Comparison of ENCODE assay signal across 22 cellular contexts in the genomic region with DNA sequence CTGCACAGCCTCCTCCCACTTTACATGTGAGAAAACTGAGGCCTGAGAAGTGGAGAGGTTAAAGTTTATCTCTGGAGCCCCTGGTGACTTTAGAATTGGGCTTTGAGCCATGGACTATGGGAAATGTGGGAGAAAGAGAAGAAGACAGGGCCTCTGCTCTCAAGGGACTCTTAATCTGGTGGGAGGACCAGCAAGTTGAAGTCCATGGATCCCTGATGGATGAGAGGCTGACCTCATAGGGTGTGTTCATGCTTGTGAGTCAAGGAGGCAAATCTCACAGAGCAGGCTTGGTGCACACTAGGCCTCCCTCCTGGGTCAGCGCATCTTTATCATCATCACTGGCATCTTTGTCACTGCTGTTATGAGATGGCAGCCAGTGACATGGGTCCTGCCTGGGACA.
DNase-seq lines count a peak whose midpoint lies in the region; ATAC-seq, FAIRE-seq and TF ChIP-seq lines count a peak whose summit lies in the region.
"Had no signal": no experiment of that assay in that cellular context is flagged by ENCODE, and none has a peak within 500 bp of the region (broad histone marks: within the 10 kb centered on the region; RNA-seq: fewer than 3 reads in every experiment).

No MANE protein-coding gene starts in this region.

- TF ChIP-seq CTCF in bronchial epithelial cell (IDR thresholded peaks at IDR 0.05; ENCODE audit: insufficient read depth, low read length, severe bottlenecking) = no peak
- TF ChIP-seq CTCF in GM10248 (IDR thresholded peaks at IDR 0.05; ENCODE audit: control extremely low read depth, extremely low read depth, low read depth, missing control alignments) = no peak

- H3K27me3 ChIP-seq in bronchial epithelial cell (ENCODE audit: control insufficient read depth, insufficient read depth, low read length) = no peaks in the 10 kb centered on the region
- H3K27me3 ChIP-seq: BE2C had no signal

- ATAC-seq in GM19463 (IDR thresholded peaks at IDR 0.05; ENCODE audit: unreplicated experiment) = no peak
- ATAC-seq in GM18907 (IDR thresholded peaks at IDR 0.05; ENCODE audit: unreplicated experiment) = no peak
- ATAC-seq in HG03520 (IDR thresholded peaks at IDR 0.05; ENCODE audit: unreplicated experiment) = no peak

- FAIRE-seq in bronchial epithelial cell (lab: Jason Lieb, UNC) = peak; percentile 50
- FAIRE-seq: GM12892 had no signal

- no peak overlapping the region for H3K4me3 ChIP-seq in bronchial epithelial cell (ENCODE audit: low read depth, low read length)

- CTCF ChIA-PET in GM10248 (lab: Yijun Ruan, JAX) = no interaction called here

- DNase-seq in ELR (ENCODE audit: low read depth) (peak; percentile 48), LHCN-M2 (ENCODE audit: low read depth) (peak; percentile 37), bronchial epithelial cell (ENCODE audit: low read depth) (peak; percentile 19), hepatic stellate cell (ENCODE audit: low spot score) (peak; percentile 39), GM10248 (ENCODE audit: extremely low spot score) (no peak)
- DNase-seq: ACHN; BE2C; CD4-positive, CD25-positive, alpha-beta regulatory T cell; COR-L47; DMS 273 treated with DMSO at 0.1 percent for 48 hours; GF-D8; MV-4-11; NCI-H1694 treated with DMSO at 0.1 percent for 48 hours; NCI-H510A treated with DMSO at 0.1 percent for 48 hours; NCI-H774; OCI-M1; SHP77 treated with DMSO at 0.1 percent for 48 hours; SK-N-SH had no signal

- POLR2A ChIA-PET in GM10248 (lab: Yijun Ruan, JAX) = no interaction called here

- H3K36me3 ChIP-seq in bronchial epithelial cell (ENCODE audit: control insufficient read depth, insufficient read depth, low read length) = no peaks in the 10 kb centered on the region
- H3K36me3 ChIP-seq: BE2C had no signal
